ENCODE assay signal across 10 cellular contexts in genomic region chr22:35425971-35426800, GRCh38. TPM values are rescaled to one million over a fixed set of nuclear protein-coding genes. Genes with fewer than 3 reads are reported as not detected.
DNase-seq lines count a peak whose midpoint lies in the region; ATAC-seq and TF ChIP-seq lines count a peak whose summit lies in the region.
"Had no signal": no experiment of that assay in that cellular context is flagged by ENCODE, and none has a peak within 500 bp of the region (broad histone marks: within the 10 kb centered on the region; RNA-seq: fewer than 3 reads in every experiment).

No MANE protein-coding gene starts in this region.

- no peaks in the 10 kb centered on the region for H3K9me3 Mint-ChIP-seq in activated CD4-positive, alpha-beta memory T cell treated with anti-CD3 and anti-CD28 coated beads, Interleukin-2, amount 10 ng/mL, durations not matched to agents 7 days and 5 days
- H3K9me3 Mint-ChIP-seq in activated CD4-positive, alpha-beta memory T cell treated with anti-CD3 and anti-CD28 coated beads for 36 hours: no peaks in the 10 kb centered on the region

- CTCF ChIA-PET in activated CD4-positive, alpha-beta memory T cell treated with anti-CD3 and anti-CD28 coated beads, Interleukin-2, amount 10 ng/mL, durations not matched to agents 7 days and 5 days (lab: Charles Lee): interaction anchor here (1.6 kb wide), 1 partner anchor 15 kb away, joined by 3 read pairs; no protein-coding TSS in a partner anchor
- CTCF ChIA-PET in activated CD4-positive, alpha-beta memory T cell treated with anti-CD3 and anti-CD28 coated beads for 36 hours (lab: Charles Lee): no interaction called here

- no peak for ATAC-seq in GM19324 (IDR thresholded peaks at IDR 0.05; ENCODE audit: low FRiP score, unreplicated experiment)
- no peak for ATAC-seq in GM19351 (IDR thresholded peaks at IDR 0.05; ENCODE audit: unreplicated experiment)

- H3K27me3 ChIP-seq in ectodermal cell (ENCODE audit: control insufficient read depth, insufficient read depth, low read length, poor library complexity, severe bottlenecking) (no peaks in the 10 kb centered on the region), suprapubic skin (no peaks in the 10 kb centered on the region)

- H3K27ac ChIP-seq in ectodermal cell (ENCODE audit: insufficient read depth, low read depth, low read length, poor library complexity, severe bottlenecking) (peak overlapping the region; percentile 86), suprapubic skin (no peak overlapping the region)

- H3K9me3 ChIP-seq in ectodermal cell (ENCODE audit: control insufficient read depth, low read length) (no peaks in the 10 kb centered on the region), suprapubic skin (no peaks in the 10 kb centered on the region)

- POLR2A ChIA-PET in activated CD4-positive, alpha-beta memory T cell treated with anti-CD3 and anti-CD28 coated beads, Interleukin-2, amount 10 ng/mL, durations not matched to agents 7 days and 5 days (lab: Charles Lee): no interaction called here
- POLR2A ChIA-PET in activated CD4-positive, alpha-beta memory T cell treated with anti-CD3 and anti-CD28 coated beads for 36 hours (lab: Charles Lee): interaction anchor here (1.1 kb wide), 1 partner anchor 18 kb away, joined by 3 read pairs; no protein-coding TSS in a partner anchor

- peaks cover 64% of the 10 kb centered on the region for H3K36me3 Mint-ChIP-seq in activated CD4-positive, alpha-beta memory T cell treated with anti-CD3 and anti-CD28 coated beads, Interleukin-2, amount 10 ng/mL, durations not matched to agents 7 days and 5 days (ENCODE audit: low read depth)
- peaks cover 54% of the 10 kb centered on the region for H3K36me3 Mint-ChIP-seq in activated CD4-positive, alpha-beta memory T cell treated with anti-CD3 and anti-CD28 coated beads for 36 hours

- TF ChIP-seq POLR2A in suprapubic skin (IDR thresholded peaks at IDR 0.05): no peak

- intact Hi-C loops in activated CD4-positive, alpha-beta memory T cell treated with anti-CD3 and anti-CD28 coated beads for 36 hours (cut with micrococcal nuclease): no loop called here

- H3K36me3 ChIP-seq in ectodermal cell (ENCODE audit: control insufficient read depth, insufficient read depth, low read length): peaks cover 20% of the 10 kb centered on the region
- peaks cover 43% of the 10 kb centered on the region for H3K36me3 ChIP-seq in suprapubic skin

- H3K27me3 Mint-ChIP-seq in activated CD4-positive, alpha-beta memory T cell treated with anti-CD3 and anti-CD28 coated beads, Interleukin-2, amount 10 ng/mL, durations not matched to agents 7 days and 5 days: no peaks in the 10 kb centered on the region
- H3K27me3 Mint-ChIP-seq in activated CD4-positive, alpha-beta memory T cell treated with anti-CD3 and anti-CD28 coated beads for 36 hours: no peaks in the 10 kb centered on the region

- H3K4me1 ChIP-seq in ectodermal cell (ENCODE audit: control insufficient read depth, insufficient read depth, low read length): peaks cover 23% of the 10 kb centered on the region
- peaks cover 4% of the 10 kb centered on the region for H3K4me1 ChIP-seq in suprapubic skin

- TF ChIP-seq CTCF in suprapubic skin (IDR thresholded peaks at IDR 0.05): no peak

- TF ChIP-seq EP300 in suprapubic skin (IDR thresholded peaks at IDR 0.05): no peak

- H3K4me1 Mint-ChIP-seq in activated CD4-positive, alpha-beta memory T cell treated with anti-CD3 and anti-CD28 coated beads, Interleukin-2, amount 10 ng/mL, durations not matched to agents 7 days and 5 days: peaks cover 7% of the 10 kb centered on the region
- no peaks in the 10 kb centered on the region for H3K4me1 Mint-ChIP-seq in activated CD4-positive, alpha-beta memory T cell treated with anti-CD3 and anti-CD28 coated beads for 36 hours (ENCODE audit: low read depth)

- no peak for DNase-seq in activated CD4-positive, alpha-beta memory T cell treated with anti-CD3 and anti-CD28 coated beads, Interleukin-2, amount 10 ng/mL, durations not matched to agents 7 days and 5 days
- no peak for DNase-seq in activated CD4-positive, alpha-beta memory T cell treated with anti-CD3 and anti-CD28 coated beads for 36 hours
- peak; percentile 85 for DNase-seq in NCI-H2107 treated with DMSO at 0.1 percent for 48 hours (lab: John Stamatoyannopoulos, UW; ENCODE audit: unreplicated experiment)
- peak; percentile 38 for DNase-seq in renal cortical epithelial cell (ENCODE audit: low read depth)
- no peak for DNase-seq in suprapubic skin (ENCODE audit: low spot score in 2 of 2)
- DNase-seq: AML-193, NCI-H1436 had no signal

- H3K4me3 ChIP-seq in ectodermal cell (ENCODE audit: insufficient read depth, low read depth, low read length) (no peak overlapping the region), suprapubic skin (no peak overlapping the region)

- 44 to 49% methylated on average over 11 of the region's 11 CpGs for WGBS in ectodermal cell, 2 experiments
- WGBS in suprapubic skin: 81% methylated on average over 11 of the region's 11 CpGs

- H3K27ac Mint-ChIP-seq in activated CD4-positive, alpha-beta memory T cell treated with anti-CD3 and anti-CD28 coated beads, Interleukin-2, amount 10 ng/mL, durations not matched to agents 7 days and 5 days: peak overlapping the region; percentile 38
- no peak overlapping the region for H3K27ac Mint-ChIP-seq in activated CD4-positive, alpha-beta memory T cell treated with anti-CD3 and anti-CD28 coated beads for 36 hours

- H3K4me3 Mint-ChIP-seq in activated CD4-positive, alpha-beta memory T cell treated with anti-CD3 and anti-CD28 coated beads, Interleukin-2, amount 10 ng/mL, durations not matched to agents 7 days and 5 days: no peak overlapping the region
- no peak overlapping the region for H3K4me3 Mint-ChIP-seq in activated CD4-positive, alpha-beta memory T cell treated with anti-CD3 and anti-CD28 coated beads for 36 hours

RNA-seq across cellular contexts. Expression of gene MCM5, which starts 26.2 kb away (rescaled TPM):
- total RNA-seq in activated CD4-positive, alpha-beta memory T cell treated with anti-CD3 and anti-CD28 coated beads, Interleukin-2, amount 10 ng/mL, durations not matched to agents 7 days and 5 days: 100 to 1,000 TPM; 190 to 195 TPM
- total RNA-seq in activated CD4-positive, alpha-beta memory T cell treated with anti-CD3 and anti-CD28 coated beads for 36 hours: 100 to 1,000 TPM; 265 to 266 TPM
- polyA plus RNA-seq in ectodermal cell (2013, experiment 1 of 4): 175 TPM
- polyA plus RNA-seq in ectodermal cell (2013, experiment 2 of 4): 182 TPM
- polyA plus RNA-seq in ectodermal cell (2013, experiment 3 of 4): 140 TPM
- polyA plus RNA-seq in ectodermal cell (2013, experiment 4 of 4): 127 TPM
- total RNA-seq in renal cortical epithelial cell (11.4 and 43.6 TPM in 2 replicates), suprapubic skin (10 to 100 TPM; 19.7 to 41.3 (median 32.6) TPM)

RNA-seq across cellular contexts. Expression of gene HMOX1, which starts 45.3 kb away (rescaled TPM):
- 1 to 10 TPM; 2.4 to 2.9 TPM for total RNA-seq in activated CD4-positive, alpha-beta memory T cell treated with anti-CD3 and anti-CD28 coated beads, Interleukin-2, amount 10 ng/mL, durations not matched to agents 7 days and 5 days
- 1 to 10 TPM; 2.7 to 2.8 TPM for total RNA-seq in activated CD4-positive, alpha-beta memory T cell treated with anti-CD3 and anti-CD28 coated beads for 36 hours
- 7.8 TPM for polyA plus RNA-seq in ectodermal cell (2013, experiment 1 of 4)
- 8.9 TPM for polyA plus RNA-seq in ectodermal cell (2013, experiment 2 of 4)
- 9.2 TPM for polyA plus RNA-seq in ectodermal cell (2013, experiment 3 of 4)
- polyA plus RNA-seq in ectodermal cell (2013, experiment 4 of 4): 7.3 TPM
- total RNA-seq in renal cortical epithelial cell: 46.6 and 97.1 TPM in 2 replicates
- total RNA-seq in suprapubic skin: 10 to 100 TPM; 13.6 to 95.7 (median 61.8) TPM

Comparison
In these comparisons a context has a peak if more than half of its experiments do, and no peak if none do; other contexts are left out.
1. DNase-seq: peak in NCI-H2107 treated with DMSO at 0.1 percent for 48 hours (single experiment) and renal cortical epithelial cell (single experiment); none in activated CD4-positive, alpha-beta memory T cell treated with anti-CD3 and anti-CD28 coated beads, Interleukin-2, amount 10 ng/mL, durations not matched to agents 7 days and 5 days (single experiment), activated CD4-positive, alpha-beta memory T cell treated with anti-CD3 and anti-CD28 coated beads for 36 hours (single experiment) and suprapubic skin (0 of 2).